ENCODE assay signal across 10 cellular contexts in genomic region chr2:98483257-98483861, GRCh38. TPM values are rescaled to one million over a fixed set of nuclear protein-coding genes. Genes with fewer than 3 reads are reported as not detected.
DNase-seq lines count a peak whose midpoint lies in the region; ATAC-seq and TF ChIP-seq lines count a peak whose summit lies in the region.
"Had no signal": no experiment of that assay in that cellular context is flagged by ENCODE, and none has a peak within 500 bp of the region (broad histone marks: within the 10 kb centered on the region; RNA-seq: fewer than 3 reads in every experiment).

No MANE protein-coding gene starts in this region.

- H3K9ac ChIP-seq in colonic mucosa (ENCODE audit: low read depth in 2 of 2, low read length in 2 of 2), result no peak overlapping the region

- TF ChIP-seq CTCF in RWPE1 (conservative IDR thresholded peaks at IDR 0.05; ENCODE audit: low read depth) (no peak), spleen (IDR thresholded peaks at IDR 0.05 in 8 of 11, conservative IDR thresholded peaks at IDR 0.05 in 3 of 11) (no peak), colonic mucosa (IDR thresholded peaks at IDR 0.05) (no peak)

- H3K27me3 ChIP-seq in spleen (replicated peaks in 1 of 7) (no peaks in the 10 kb centered on the region), colonic mucosa (no peaks in the 10 kb centered on the region)
- H3K27me3 ChIP-seq: suprapubic skin had no signal

- POLR2A ChIA-PET in RWPE1 (lab: Yijun Ruan, JAX; ENCODE audit: low non-redundant PET), result no interaction called here

- TF ChIP-seq POLR2A in spleen (IDR thresholded peaks at IDR 0.05), result no peak

- no peak for DNase-seq in activated CD4-positive, CD25-positive, alpha-beta regulatory T cell (lab: John Stamatoyannopoulos, UW)
- peak; percentile 46 for DNase-seq in RWPE1 (ENCODE audit: low spot score)
- peak; percentile 71 for DNase-seq in spleen
- no peak for DNase-seq in colonic mucosa
- DNase-seq in NCI-H2107 treated with DMSO at 0.1 percent for 48 hours (lab: John Stamatoyannopoulos, UW; ENCODE audit: unreplicated experiment), result no peak
- no peak for DNase-seq in cerebellum (ENCODE audit: low spot score)
- DNase-seq: NCI-H69 had no signal

- WGBS in spleen, 5 donors, result 59 to 70% (median 63%) methylated on average over 6 of the region's 6 CpGs

- no peaks in the 10 kb centered on the region for H3K9me3 ChIP-seq in spleen
- no peaks in the 10 kb centered on the region for H3K9me3 ChIP-seq in colonic mucosa
- H3K9me3 ChIP-seq: suprapubic skin had no signal

- intact Hi-C loops in spleen (cut with DNase I; ENCODE audit: low total_unique reads), result no loop called here
- intact Hi-C loops in colonic mucosa (cut with DNase I), result no loop called here

- H3K4me1 ChIP-seq in spleen (peaks cover 38 to 100% (median 90%) of the 10 kb centered on the region in 6 donors), colonic mucosa (peaks cover 21% of the 10 kb centered on the region)

- H3K27ac ChIP-seq in RWPE1 (no peak overlapping the region), spleen (peak overlapping the region in 4 of 8 donors; percentile 20 to 71 (median 27)), colonic mucosa (no peak overlapping the region)
- H3K27ac ChIP-seq: suprapubic skin had no signal

- H3K4me3 ChIP-seq in spleen, result peak overlapping the region in 1 of 8 donors; percentile 12
- no peak overlapping the region for H3K4me3 ChIP-seq in colonic mucosa
- H3K4me3 ChIP-seq: suprapubic skin had no signal

- H3K36me3 ChIP-seq in spleen (peaks cover 0 to 7% (median 0%) of the 10 kb centered on the region in 6 donors), colonic mucosa (no peaks in the 10 kb centered on the region)
- H3K36me3 ChIP-seq: suprapubic skin had no signal

- CTCF ChIA-PET in RWPE1 (lab: Yijun Ruan, JAX), result no interaction called here

- peak; percentile 25 to 34 for ATAC-seq in activated CD4-positive, CD25-positive, alpha-beta regulatory T cell treated with anti-CD3 and anti-CD28 coated beads, Interleukin-2, amount 50 U/mL, for 24 hours
- ATAC-seq in HG02763 (IDR thresholded peaks at IDR 0.05; ENCODE audit: unreplicated experiment), result peak; percentile 69

RNA-seq across cellular contexts. Expression of gene INPP4A, which starts 38.7 kb away (rescaled TPM):
- total RNA-seq in spleen (100 to 1,000 TPM in 1 of 7 donors, 10 to 100 TPM in 6; 55.1 to 102 (median 76.5) TPM), colonic mucosa (10 to 100 TPM; 11.5 to 17.9 TPM), cerebellum (81.7 TPM)
- polyA plus RNA-seq in spleen, result 1 to 10 TPM; 6.4 to 9.7 (median 7.1) TPM

Comparison
In these comparisons a context has a peak if more than half of its experiments do, and no peak if none do; other contexts are left out.
1. DNase-seq: peak in RWPE1 (single experiment) and spleen (single experiment); none in activated CD4-positive, CD25-positive, alpha-beta regulatory T cell (0 of 4), colonic mucosa (single experiment), NCI-H2107 treated with DMSO at 0.1 percent for 48 hours (single experiment) and cerebellum (single experiment).